1 cellular context compared by ENCODE assay signal in genomic region chr20:20161611-20162010, GRCh38.
TF ChIP-seq lines count a peak whose summit lies in the region.

No MANE protein-coding gene starts in this region.

TF ChIP-seq in GM23338, 12 proteins besides CTCF, POLR2A, EP300 and RAD21 (continued from another document):
- TF ChIP-seq ZNF462 (CRISPR knock-in tag; IDR thresholded peaks at IDR 0.05), result no peak
- no peak for TF ChIP-seq ZNF331 (CRISPR knock-in tag; IDR thresholded peaks at IDR 0.05; ENCODE audit: low read depth)
- TF ChIP-seq EZH2 (IDR thresholded peaks at IDR 0.05; ENCODE audit: low read depth, unreplicated experiment), result no peak
- no peak for TF ChIP-seq ETS1 (IDR thresholded peaks at IDR 0.05)
- no peak for TF ChIP-seq STAT1 (IDR thresholded peaks at IDR 0.05; ENCODE audit: unreplicated experiment)
